ENCODE assay signal across 9 cellular contexts in genomic region chr3:138862924-138863775, GRCh38. TPM values are rescaled to one million over a fixed set of nuclear protein-coding genes. Genes with fewer than 3 reads are reported as not detected.
DNase-seq lines count a peak whose midpoint lies in the region; ATAC-seq, FAIRE-seq and TF ChIP-seq lines count a peak whose summit lies in the region.
"Had no signal": no experiment of that assay in that cellular context is flagged by ENCODE, and none has a peak within 500 bp of the region (broad histone marks: within the 10 kb centered on the region; RNA-seq: fewer than 3 reads in every experiment).

No MANE protein-coding gene starts in this region.

- ATAC-seq in pancreas (peak; percentile 86 to 93 (median 90)), HG03460 (IDR thresholded peaks at IDR 0.05; ENCODE audit: unreplicated experiment) (no peak)

- TF ChIP-seq EP300 in SK-N-SH (IDR thresholded peaks at IDR 0.05; ENCODE audit: borderline replicate concordance in 1 of 2, low read depth in 1 of 2, low read length in 1 of 2): no peak

- FAIRE-seq in pancreas (lab: Jason Lieb, UNC): no peak
- FAIRE-seq: GM18507 had no signal

- H3K79me2 ChIP-seq in ACC112 (ENCODE audit: control insufficient read depth, insufficient read depth, low read length, unreplicated experiment) (no peaks in the 10 kb centered on the region), SK-N-SH (ENCODE audit: insufficient read depth) (no peaks in the 10 kb centered on the region)

- H3K27me3 ChIP-seq in ACC112 (ENCODE audit: insufficient read depth, low read length): no peaks in the 10 kb centered on the region
- H3K27me3 ChIP-seq in HL-60 (ENCODE audit: insufficient read depth, poor library complexity, severe bottlenecking): no peaks in the 10 kb centered on the region
- H3K27me3 ChIP-seq in SK-N-SH (ENCODE audit: insufficient read depth): no peaks in the 10 kb centered on the region
- H3K27me3 ChIP-seq in pancreas: no peaks in the 10 kb centered on the region

- TF ChIP-seq RAD21 in SK-N-SH (IDR thresholded peaks at IDR 0.05; ENCODE audit: low read length): no peak

- TF ChIP-seq CTCF in HL-60 (IDR thresholded peaks at IDR 0.05; ENCODE audit: insufficient read depth, low read length): no peak
- no peak for TF ChIP-seq CTCF in SK-N-SH (IDR thresholded peaks at IDR 0.05)
- no peak for TF ChIP-seq CTCF in fibroblast of villous mesenchyme (IDR thresholded peaks at IDR 0.05; ENCODE audit: insufficient read depth, low read depth, low read length)
- TF ChIP-seq CTCF in pancreas (IDR thresholded peaks at IDR 0.05): no peak

- H3K9me3 ChIP-seq in SK-N-SH (no peaks in the 10 kb centered on the region), pancreas (no peaks in the 10 kb centered on the region)

- H3K4me1 ChIP-seq in ACC112 (ENCODE audit: control insufficient read depth, insufficient read depth, low read length, unreplicated experiment) (peaks cover 23% of the 10 kb centered on the region), SK-N-SH (ENCODE audit: control insufficient read depth in 1 of 2, insufficient read depth in 2 of 2, low read depth in 1 of 2, low read length in 1 of 2) (peaks cover 0 to 17% of the 10 kb centered on the region in 2 experiments; a peak in 1 of 4 replicates), pancreas (peaks cover 8 to 30% (median 21%) of the 10 kb centered on the region in 3 donors)

- H3K36me3 ChIP-seq in ACC112 (ENCODE audit: insufficient read depth, low read length): no peaks in the 10 kb centered on the region
- H3K36me3 ChIP-seq in SK-N-SH (replicated peaks in 1 of 2; ENCODE audit: control insufficient read depth in 1 of 2, insufficient read depth in 2 of 2, low read length in 1 of 2): no peaks in the 10 kb centered on the region
- H3K36me3 ChIP-seq in pancreas: no peaks in the 10 kb centered on the region

- peak overlapping the region; percentile 85 for H2AFZ ChIP-seq in ACC112 (ENCODE audit: low read length, unreplicated experiment)
- peak overlapping the region; percentile 93 for H2AFZ ChIP-seq in SK-N-SH (ENCODE audit: low read depth)

- POLR2A ChIA-PET in SK-N-SH (lab: Yijun Ruan, JAX): no interaction called here

- peak in 1 of 2 experiments; percentile 64 for DNase-seq in HL-60 (ENCODE audit: low read depth in 1 of 2, low spot score in 1 of 2)
- DNase-seq in SK-N-SH: no peak
- DNase-seq in fibroblast of villous mesenchyme (ENCODE audit: low read depth): peak; percentile 46
- DNase-seq in pancreas: peak; percentile 59 to 85 (median 74)
- no peak for DNase-seq in dedifferentiated amniotic fluid mesenchymal stem cell (ENCODE audit: extremely low spot score)
- no peak for DNase-seq in cerebellum (ENCODE audit: low spot score)

- CTCF ChIA-PET in SK-N-SH (lab: Yijun Ruan, JAX): no interaction called here

- 42% methylated on average over 11 of the region's 11 CpGs for WGBS in SK-N-SH (ENCODE audit: low lambda C conversion rate)
- 12 to 18% methylated on average over 11 of the region's 11 CpGs for WGBS in pancreas, 2 donors

- H3K9ac ChIP-seq in SK-N-SH: no peak overlapping the region

- peak overlapping the region; percentile 24; the same call in 1 of the 2 replicates for H3K4me3 ChIP-seq in ACC112 (ENCODE audit: low read depth, low read length)
- H3K4me3 ChIP-seq in HL-60 (replicated peaks; ENCODE audit: insufficient read depth, low read length): no peak overlapping the region
- H3K4me3 ChIP-seq in SK-N-SH (ENCODE audit: low read depth in 2 of 2, low read length in 1 of 2): no peak overlapping the region
- no peak overlapping the region for H3K4me3 ChIP-seq in fibroblast of villous mesenchyme (ENCODE audit: low read depth, low read length)
- peak overlapping the region in 2 of 4 donors; percentile 2 to 15 for H3K4me3 ChIP-seq in pancreas

- intact Hi-C loops in pancreas (cut with DNase I): no loop called here

- no peaks in the 10 kb centered on the region for H3K9me2 ChIP-seq in SK-N-SH

- H3K4me2 ChIP-seq in SK-N-SH: 0 out of 2 replicates have a peak overlapping the region, but pooled peaks have one; percentile 7

- H3F3A ChIP-seq in SK-N-SH (replicated peaks; ENCODE audit: insufficient read depth): no peaks in the 10 kb centered on the region

- peak overlapping the region; percentile 73 for H3K27ac ChIP-seq in ACC112 (ENCODE audit: low read depth, low read length)
- H3K27ac ChIP-seq in HL-60 (replicated peaks): peak overlapping the region; percentile 58
- no peak overlapping the region for H3K27ac ChIP-seq in SK-N-SH (ENCODE audit: low read depth in 2 of 2, low read length in 1 of 2)
- H3K27ac ChIP-seq in pancreas: peak overlapping the region; percentile 75 to 96 (median 84)

- no peaks in the 10 kb centered on the region for H4K20me1 ChIP-seq in SK-N-SH (ENCODE audit: insufficient read depth)

TF ChIP-seq in SK-N-SH, 30 proteins besides CTCF, POLR2A, EP300 and RAD21:
- TF ChIP-seq JUND (IDR thresholded peaks at IDR 0.05): peak; percentile 52
- no peak for TF ChIP-seq RFX5 (IDR thresholded peaks at IDR 0.05; ENCODE audit: low read length)
- TF ChIP-seq FOSL2 (IDR thresholded peaks at IDR 0.05; ENCODE audit: borderline replicate concordance, low read depth): peak; percentile 62
TF ChIP-seq in SK-N-SH: peak in this region for 2.

RNA-seq across cellular contexts. Expression of gene PIK3CB, which starts 28.4 kb away (rescaled TPM):
- polyA plus RNA-seq in SK-N-SH (2012; rRNA removed) (6.8 and 6.9 TPM in 2 replicates), pancreas (1 to 10 TPM; 8.2 to 9.7 TPM)
- polyA plus RNA-seq in SK-N-SH (2012; cell fraction: cytosol; rRNA removed): 9.7 and 10.6 TPM in 2 replicates
- 5.0 and 6.5 TPM in 2 replicates for polyA plus RNA-seq in SK-N-SH (2012; cell fraction: nucleus; rRNA removed)
- total RNA-seq in fibroblast of villous mesenchyme (8.4 and 9.9 TPM in 2 replicates), pancreas (10 to 100 TPM; 23.0 to 36.4 (median 25.4) TPM), cerebellum (34.7 TPM)

Comparison
In these comparisons a context has a peak if more than half of its experiments do, and no peak if none do; other contexts are left out.
1. H3K27ac ChIP-seq: peak in ACC112 (single experiment), HL-60 (single experiment) and pancreas (4 of 4); none in SK-N-SH (0 of 2).
2. DNase-seq: peak in fibroblast of villous mesenchyme (single experiment) and pancreas (6 of 6); none in SK-N-SH (single experiment), dedifferentiated amniotic fluid mesenchymal stem cell (single experiment) and cerebellum (single experiment).